1 cellular context compared by ENCODE assay signal in the genomic region with DNA sequence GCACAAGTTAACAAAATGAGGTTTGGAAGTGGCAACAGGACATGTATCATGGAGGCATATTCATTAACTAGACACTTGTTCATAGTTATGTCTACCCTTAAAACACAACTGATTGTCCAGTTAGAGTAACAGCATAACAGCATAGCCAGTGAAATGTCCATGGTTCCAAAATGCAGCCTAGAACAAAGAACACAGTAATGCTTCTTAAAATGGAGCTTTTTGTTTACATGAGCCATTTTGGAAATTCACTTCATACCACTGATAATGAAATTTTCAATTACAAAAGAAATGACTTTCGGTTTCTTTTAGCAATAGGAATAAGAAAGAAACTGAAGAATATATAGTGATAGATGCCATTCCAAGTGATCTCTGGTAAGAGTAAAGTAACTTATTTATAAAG.
TF ChIP-seq lines count a peak whose summit lies in the region.

No MANE protein-coding gene starts in this region.

TF ChIP-seq in SK-N-SH, 30 proteins besides CTCF, POLR2A, EP300 and RAD21 (continued from another document):
- 0 out of 2 replicates have a peak, but pooled peaks have one; percentile 1 for TF ChIP-seq POLR2AphosphoS5 (IDR thresholded peaks at IDR 0.05; ENCODE audit: low read depth, low read length)
